8 cellular contexts compared by ENCODE assay signal in genomic region chr4:145732895-145733880, GRCh38. TPM values are rescaled to one million over a fixed set of nuclear protein-coding genes. Genes with fewer than 3 reads are reported as not detected.
DNase-seq lines count a peak whose midpoint lies in the region; ATAC-seq and TF ChIP-seq lines count a peak whose summit lies in the region.

No MANE protein-coding gene starts in this region.

- no peaks in the 10 kb centered on the region for H3K36me3 Mint-ChIP-seq in CD14-positive monocyte

- no peaks in the 10 kb centered on the region for H3K9me3 Mint-ChIP-seq in CD14-positive monocyte

- H3K27me3 Mint-ChIP-seq in CD14-positive monocyte (ENCODE audit: low read depth in 3 of 3), result peaks cover 6 to 11% (median 11%) of the 10 kb centered on the region in 3 donors

- H3K4me3 Mint-ChIP-seq in CD14-positive monocyte, result peak overlapping the region; percentile 82 to 88

- TF ChIP-seq CTCF in CD14-positive monocyte (IDR thresholded peaks at IDR 0.05), result no peak

- intact Hi-C loops in CD14-positive monocyte (cut with micrococcal nuclease), result no loop called here

- ATAC-seq in GM19438 (IDR thresholded peaks at IDR 0.05; ENCODE audit: low read depth, unreplicated experiment), result peak; percentile 85

- H3K4me1 Mint-ChIP-seq in CD14-positive monocyte, result peaks cover 13% of the 10 kb centered on the region

- H3K27ac Mint-ChIP-seq in CD14-positive monocyte, result peak overlapping the region in 3 of 7 donors; percentile 12 to 66 (median 43)

- DNase-seq in CD14-positive monocyte (ENCODE audit: low spot score), result peak; percentile 54
- peak; percentile 96 for DNase-seq in HK-2 (ENCODE audit: unreplicated experiment)
- peak; percentile 95 for DNase-seq in NCI-H82 (lab: John Stamatoyannopoulos, UW)
- peak; percentile 90 for DNase-seq in activated CD8-positive, alpha-beta memory T cell treated with anti-CD3 and anti-CD28 coated beads for 24 hours
- DNase-seq in effector CD4-positive, alpha-beta T cell, result peak; percentile 63
- DNase-seq in lung microvascular endothelial cell (ENCODE audit: low read depth in 2 of 2), result peak; percentile 95 to 97
- peak; percentile 55 to 88 (median 72) for DNase-seq in stimulated activated CD4-positive, alpha-beta T cell treated with anti-CD3 and anti-CD28 coated beads, TNF-alpha, amount 100 ng/mL, for 24 hours (ENCODE audit: low read depth in 3 of 3)

RNA-seq across cellular contexts. Expression of gene C4orf51, which starts 53.2 kb away (rescaled TPM):
- not detected for polyA plus RNA-seq in CD14-positive monocyte
- not detected in 2 replicates for total RNA-seq in lung microvascular endothelial cell

Comparison
In these comparisons a context has a peak if more than half of its experiments do, and no peak if none do; other contexts are left out.
1. Peak in every context shown above with its lines: DNase-seq and ATAC-seq.